In the genomic region with DNA sequence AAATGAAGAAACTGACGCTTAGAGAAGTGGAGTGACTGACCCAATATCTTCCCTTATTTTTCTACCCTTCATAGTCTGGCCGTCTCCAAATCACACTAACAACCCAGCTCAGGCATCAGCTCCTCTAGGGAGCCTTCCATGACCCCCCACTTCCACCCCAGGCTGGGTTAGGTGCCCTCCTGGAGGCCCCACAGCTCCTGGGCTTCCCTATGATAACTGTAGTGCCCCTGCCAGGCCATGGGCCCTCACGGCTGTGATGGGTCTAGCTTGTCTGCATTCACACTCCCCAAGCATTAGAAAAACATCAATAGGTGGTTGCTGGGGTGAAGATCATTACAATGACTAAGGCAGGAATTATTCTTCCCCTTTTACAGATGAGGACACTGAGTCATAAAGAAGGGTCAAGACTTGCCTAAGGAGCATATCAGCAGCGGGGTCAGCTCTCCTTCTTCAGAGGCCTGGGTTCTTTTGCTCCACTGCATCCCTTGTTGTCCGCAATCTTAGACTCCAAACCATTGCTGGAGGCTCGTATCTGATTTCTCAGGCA, we compare ENCODE assay signal across 31 cellular contexts. TPM values are rescaled to one million over a fixed set of nuclear protein-coding genes. Genes with fewer than 3 reads are reported as not detected.
DNase-seq lines count a peak whose midpoint lies in the region; ATAC-seq, FAIRE-seq and TF ChIP-seq lines count a peak whose summit lies in the region.
"Had no signal": no experiment of that assay in that cellular context is flagged by ENCODE, and none has a peak within 500 bp of the region (broad histone marks: within the 10 kb centered on the region; RNA-seq: fewer than 3 reads in every experiment).

No MANE protein-coding gene starts in this region.

- POLR2A ChIA-PET in activated CD4-positive, alpha-beta T cell treated with anti-CD3 and anti-CD28 coated beads, Interleukin-2, amount 10 ng/mL, durations not matched to agents 7 days and 5 days (lab: Charles Lee) = no interaction called here

- peak overlapping the region; percentile 23 for H3K27ac ChIP-seq in keratinocyte (ENCODE audit: control insufficient read depth, insufficient read depth, low read length)
- H3K27ac ChIP-seq: KMS-11, pancreas, PC-9, VCaP had no signal

- H3K9me1 ChIP-seq in keratinocyte (ENCODE audit: control insufficient read depth, extremely low read depth, insufficient read depth, low read length) = peaks cover 5% of the 10 kb centered on the region

- peak; percentile 38 for DNase-seq in natural killer cell treated with Interleukin-12 subunit alpha and Interleukin-12 subunit beta and Interleukin-15 and Interleukin-18, amount 100 ng/mL, for 72 hours (ENCODE audit: low spot score)
- DNase-seq in natural killer cell (no peak), T-helper 17 cell (no peak), keratinocyte (ENCODE audit: low read depth, low spot score) (no peak), activated T-cell treated with anti-CD3 and anti-CD28 coated beads for 4 hours (no peak), Ammon's horn (ENCODE audit: low spot score) (no peak)
- DNase-seq in activated CD4-positive, alpha-beta T cell treated with anti-CD3 and anti-CD28 coated beads, Interleukin-2, amount 10 ng/mL, durations not matched to agents 7 days and 5 days = no peak
- DNase-seq in activated CD4-positive, CD25-positive, alpha-beta regulatory T cell treated with anti-CD3 and anti-CD28 coated beads, Interleukin-2, amount 50 U/mL, for 72 hours = no peak
- DNase-seq: activated CD4-positive, alpha-beta T cell treated with anti-CD3 and anti-CD28 coated beads for 48 hours; activated naive CD8-positive, alpha-beta T cell treated with anti-CD3 and anti-CD28 coated beads, Interleukin-2, amount 50 U/mL, for 24 hours; activated T-cell treated with anti-CD3 and anti-CD28 coated beads, Interleukin-2, amount 50 U/mL, for 4 hours; central memory CD4-positive, alpha-beta T cell; dermis blood vessel endothelial cell; endodermal cell; left lung; NCI-H1436 treated with DMSO at 0.1 percent for 48 hours; NCI-H2081 treated with DMSO at 0.1 percent for 48 hours; NCI-H226; pancreas; PC-9; retina; SHP77 treated with DMSO at 0.1 percent for 48 hours; stimulated activated naive CD4-positive, alpha-beta T cell; SW 1271; T-helper 9 cell; upper lobe of left lung had no signal

- ATAC-seq in natural killer cell treated with Interleukin-12 subunit alpha and Interleukin-12 subunit beta and Interleukin-15 and Interleukin-18, amount 100 ng/mL, for 72 hours = no peak
- ATAC-seq in natural killer cell (no peak), T-helper 17 cell (no peak)
- ATAC-seq: activated T-cell treated with anti-CD3 and anti-CD28 coated beads, Interleukin-2, amount 50 U/mL, for 4 hours; pancreas had no signal

- no peak for FAIRE-seq in keratinocyte (lab: Jason Lieb, UNC)
- FAIRE-seq: GM12891, pancreas had no signal

- peaks cover 3 to 5% of the 10 kb centered on the region in 2 donors for H3K4me1 Mint-ChIP-seq in natural killer cell treated with Interleukin-12 subunit alpha and Interleukin-12 subunit beta and Interleukin-15 and Interleukin-18, amount 100 ng/mL, for 72 hours (ENCODE audit: low read depth in 2 of 2)
- H3K4me1 Mint-ChIP-seq in natural killer cell (peaks cover 0 to 4% of the 10 kb centered on the region in 2 donors), T-helper 17 cell (peaks cover 51% of the 10 kb centered on the region)
- H3K4me1 Mint-ChIP-seq in activated CD4-positive, alpha-beta T cell treated with anti-CD3 and anti-CD28 coated beads, Interleukin-2, amount 10 ng/mL, durations not matched to agents 7 days and 5 days = peaks cover 15% of the 10 kb centered on the region

- intact Hi-C loops in natural killer cell (cut with micrococcal nuclease) = no loop called here

- CTCF ChIA-PET in activated CD4-positive, alpha-beta T cell treated with anti-CD3 and anti-CD28 coated beads, Interleukin-2, amount 10 ng/mL, durations not matched to agents 7 days and 5 days (lab: Charles Lee) = interaction anchor here (1.1 kb wide), 1 partner anchor 9 kb away, joined by 4 read pairs; no protein-coding TSS in a partner anchor

- peak overlapping the region; percentile 55 for H3K4me2 ChIP-seq in keratinocyte (ENCODE audit: control insufficient read depth, extremely low read depth, insufficient read depth, low read depth, low read length)
- H3K4me2 ChIP-seq: KMS-11, PC-9 had no signal

- H3K27ac Mint-ChIP-seq in natural killer cell treated with Interleukin-12 subunit alpha and Interleukin-12 subunit beta and Interleukin-15 and Interleukin-18, amount 100 ng/mL, for 72 hours = no peak overlapping the region
- H3K27ac Mint-ChIP-seq in natural killer cell (no peak overlapping the region), T-helper 17 cell (peak overlapping the region; percentile 19)
- no peak overlapping the region for H3K27ac Mint-ChIP-seq in activated CD4-positive, alpha-beta T cell treated with anti-CD3 and anti-CD28 coated beads, Interleukin-2, amount 10 ng/mL, durations not matched to agents 7 days and 5 days
- H3K27ac Mint-ChIP-seq: activated naive CD8-positive, alpha-beta T cell treated with anti-CD3 and anti-CD28 coated beads, Interleukin-2, amount 50 U/mL, for 24 hours; endodermal cell; memory B cell had no signal

- H4K20me1 ChIP-seq in keratinocyte (ENCODE audit: control insufficient read depth, extremely low read depth, insufficient read depth, low read length) = no peaks in the 10 kb centered on the region

- peaks cover 95% of the 10 kb centered on the region for H3K79me2 ChIP-seq in keratinocyte (ENCODE audit: control insufficient read depth, insufficient read depth, low read length)

- H3K36me3 Mint-ChIP-seq in natural killer cell treated with Interleukin-12 subunit alpha and Interleukin-12 subunit beta and Interleukin-15 and Interleukin-18, amount 100 ng/mL, for 72 hours = no peaks in the 10 kb centered on the region
- H3K36me3 Mint-ChIP-seq in natural killer cell (no peaks in the 10 kb centered on the region), T-helper 17 cell (ENCODE audit: low read depth) (peaks cover 5% of the 10 kb centered on the region)
- H3K36me3 Mint-ChIP-seq in activated CD4-positive, alpha-beta T cell treated with anti-CD3 and anti-CD28 coated beads, Interleukin-2, amount 10 ng/mL, durations not matched to agents 7 days and 5 days (ENCODE audit: low read depth) = no peaks in the 10 kb centered on the region
- H3K36me3 Mint-ChIP-seq: memory B cell had no signal

- H3K9ac ChIP-seq in keratinocyte (ENCODE audit: control insufficient read depth, extremely low read depth, insufficient read depth, low read length) = no peak overlapping the region
- H3K9ac ChIP-seq: KMS-11 had no signal

- H3K27me3 ChIP-seq in keratinocyte (ENCODE audit: control insufficient read depth, extremely low read depth, insufficient read depth, low read length) = no peaks in the 10 kb centered on the region
- H3K27me3 ChIP-seq: left lung, pancreas, upper lobe of left lung had no signal

- H3K27me3 Mint-ChIP-seq in natural killer cell treated with Interleukin-12 subunit alpha and Interleukin-12 subunit beta and Interleukin-15 and Interleukin-18, amount 100 ng/mL, for 72 hours = no peaks in the 10 kb centered on the region
- H3K27me3 Mint-ChIP-seq in natural killer cell (ENCODE audit: low read depth in 2 of 2) = no peaks in the 10 kb centered on the region
- no peaks in the 10 kb centered on the region for H3K27me3 Mint-ChIP-seq in T-helper 17 cell
- H3K27me3 Mint-ChIP-seq in activated CD4-positive, alpha-beta T cell treated with anti-CD3 and anti-CD28 coated beads, Interleukin-2, amount 10 ng/mL, durations not matched to agents 7 days and 5 days = no peaks in the 10 kb centered on the region
- H3K27me3 Mint-ChIP-seq: activated naive CD8-positive, alpha-beta T cell treated with anti-CD3 and anti-CD28 coated beads, Interleukin-2, amount 50 U/mL, for 24 hours; memory B cell had no signal

- H3K36me3 ChIP-seq in keratinocyte (ENCODE audit: control insufficient read depth in 2 of 2, extremely low read depth in 1 of 2, insufficient read depth in 2 of 2, low read length in 2 of 2) = no peaks in the 10 kb centered on the region
- H3K36me3 ChIP-seq: left lung, pancreas, upper lobe of left lung had no signal

- no peak overlapping the region for H2AFZ ChIP-seq in keratinocyte (ENCODE audit: control insufficient read depth, low read length)
- H2AFZ ChIP-seq: PC-9 had no signal

- peak overlapping the region in 1 of 3 experiments; percentile 5 for H3K4me3 ChIP-seq in keratinocyte (ENCODE audit: control insufficient read depth in 2 of 3, extremely low read depth in 1 of 3, insufficient read depth in 2 of 3, low read depth in 1 of 3, low read length in 3 of 3)
- H3K4me3 ChIP-seq: left lung, pancreas, PC-9, upper lobe of left lung had no signal

- peaks cover 25% of the 10 kb centered on the region for H3K4me1 ChIP-seq in keratinocyte (ENCODE audit: control insufficient read depth, extremely low read depth, insufficient read depth, low read length)
- H3K4me1 ChIP-seq: pancreas had no signal

- H3K4me3 Mint-ChIP-seq in natural killer cell treated with Interleukin-12 subunit alpha and Interleukin-12 subunit beta and Interleukin-15 and Interleukin-18, amount 100 ng/mL, for 72 hours = no peak overlapping the region
- no peak overlapping the region for H3K4me3 Mint-ChIP-seq in natural killer cell
- no peak overlapping the region for H3K4me3 Mint-ChIP-seq in T-helper 17 cell
- H3K4me3 Mint-ChIP-seq in activated CD4-positive, alpha-beta T cell treated with anti-CD3 and anti-CD28 coated beads, Interleukin-2, amount 10 ng/mL, durations not matched to agents 7 days and 5 days = no peak overlapping the region
- H3K4me3 Mint-ChIP-seq: activated naive CD8-positive, alpha-beta T cell treated with anti-CD3 and anti-CD28 coated beads, Interleukin-2, amount 50 U/mL, for 24 hours; activated T-cell treated with anti-CD3 and anti-CD28 coated beads, Interleukin-2, amount 50 U/mL, for 4 hours; endodermal cell; memory B cell; neural crest cell had no signal

- no peaks in the 10 kb centered on the region for H3K9me3 ChIP-seq in T-helper 17 cell (ENCODE audit: control insufficient read depth, low read length, poor library complexity, severe bottlenecking)
- no peaks in the 10 kb centered on the region for H3K9me3 ChIP-seq in keratinocyte (ENCODE audit: control insufficient read depth, low read depth, low read length)
- H3K9me3 ChIP-seq: left lung, pancreas, upper lobe of left lung had no signal

- no peaks in the 10 kb centered on the region for H3K9me3 Mint-ChIP-seq in natural killer cell treated with Interleukin-12 subunit alpha and Interleukin-12 subunit beta and Interleukin-15 and Interleukin-18, amount 100 ng/mL, for 72 hours
- no peaks in the 10 kb centered on the region for H3K9me3 Mint-ChIP-seq in natural killer cell
- no peaks in the 10 kb centered on the region for H3K9me3 Mint-ChIP-seq in activated CD4-positive, alpha-beta T cell treated with anti-CD3 and anti-CD28 coated beads, Interleukin-2, amount 10 ng/mL, durations not matched to agents 7 days and 5 days
- H3K9me3 Mint-ChIP-seq: activated naive CD8-positive, alpha-beta T cell treated with anti-CD3 and anti-CD28 coated beads, Interleukin-2, amount 50 U/mL, for 24 hours; activated T-cell treated with anti-CD3 and anti-CD28 coated beads, Interleukin-2, amount 50 U/mL, for 4 hours; endodermal cell; memory B cell; neural crest cell had no signal

- dilution Hi-C loops in keratinocyte (cut with MboI; ENCODE audit: extremely low pct_ligation_motif_present, low sequenced_read_pairs) = no loop called here

- no peak for TF ChIP-seq CTCF in natural killer cell (IDR thresholded peaks at IDR 0.05)
- TF ChIP-seq CTCF in keratinocyte (optimal IDR thresholded peaks at IDR 0.05 in 1 of 3, IDR thresholded peaks at IDR 0.05 in 1 of 3, conservative IDR thresholded peaks at IDR 0.05 in 1 of 3; ENCODE audit: extremely low read depth in 1 of 3, insufficient read depth in 2 of 3, low read length in 3 of 3) = no peak

RNA-seq across cellular contexts. Expression of a gene that starts 7.3 kb away (rescaled TPM):
- total RNA-seq in natural killer cell treated with Interleukin-12 subunit alpha and Interleukin-12 subunit beta and Interleukin-15 and Interleukin-18, amount 100 ng/mL, for 72 hours = 1 to 10 TPM in 1 of 2 donors, under 1 TPM in 1; 0.95 to 1.8 TPM
- 1 to 10 TPM; 1.9 to 3.6 (median 2.3) TPM for total RNA-seq in natural killer cell
- total RNA-seq in T-helper 17 cell = 10 to 100 TPM; 13.9 to 16.6 TPM
- 30.9 to 45.2 TPM (median 31.7 TPM) in 3 replicates for polyA plus RNA-seq in keratinocyte
- 9.8 TPM for polyA plus RNA-seq in keratinocyte (2011; ENCODE audit: low read depth)
- polyA plus RNA-seq in keratinocyte (2011; cell fraction: cytosol; rRNA removed) = 33.2 and 34.5 TPM in 2 replicates
- polyA plus RNA-seq in keratinocyte (2011; cell fraction: nucleus; rRNA removed) = 35.1 and 38.7 TPM in 2 replicates
- polyA plus RNA-seq in keratinocyte (2012; ENCODE audit: low replicate concordance) = 17.9 and 33.7 TPM in 2 replicates
- 49.6 to 65.0 TPM (median 51.0 TPM) in 3 replicates for polyA minus RNA-seq in keratinocyte
- polyA minus RNA-seq in keratinocyte (2011; cell fraction: cytosol; rRNA and poly(A)+ RNA removed) = 38.0 TPM
- 23.0 and 30.8 TPM in 2 replicates for polyA minus RNA-seq in keratinocyte (2011; cell fraction: nucleus; rRNA and poly(A)+ RNA removed)
- total RNA-seq in activated CD4-positive, alpha-beta T cell treated with anti-CD3 and anti-CD28 coated beads, Interleukin-2, amount 10 ng/mL, durations not matched to agents 7 days and 5 days = 1 to 10 TPM; 7.2 to 8.2 TPM
